18 cellular contexts compared by ENCODE assay signal in the genomic region with DNA sequence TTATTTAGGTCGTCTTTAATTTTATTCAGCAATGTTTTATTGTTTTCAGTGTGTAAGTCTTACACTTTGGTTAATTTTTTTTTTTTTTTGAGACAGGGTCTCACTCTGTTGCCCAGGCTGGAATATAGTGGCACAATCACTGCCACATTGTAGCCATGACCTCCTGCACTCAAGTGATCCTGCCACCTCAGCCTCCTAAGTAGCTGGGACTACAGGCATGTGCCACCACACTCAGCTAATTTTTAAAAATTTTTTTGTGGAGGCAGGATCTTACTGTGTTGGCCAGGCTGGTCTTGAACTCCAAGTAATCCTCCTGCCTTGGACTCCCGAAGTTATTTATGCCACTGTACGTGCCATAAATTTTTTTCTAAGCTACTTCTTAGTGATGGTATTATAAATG. TPM values are rescaled to one million over a fixed set of nuclear protein-coding genes. Genes with fewer than 3 reads are reported as not detected.
DNase-seq lines count a peak whose midpoint lies in the region; ATAC-seq and TF ChIP-seq lines count a peak whose summit lies in the region.
"Had no signal": no experiment of that assay in that cellular context is flagged by ENCODE, and none has a peak within 500 bp of the region (broad histone marks: within the 10 kb centered on the region; RNA-seq: fewer than 3 reads in every experiment).

No MANE protein-coding gene starts in this region.

- peaks cover 19 to 48% of the 10 kb centered on the region in 2 experiments for H3K36me3 ChIP-seq in HEK293 (ENCODE audit: control insufficient read depth in 2 of 2, insufficient read depth in 1 of 2, low read length in 2 of 2)

- peaks cover 3% of the 10 kb centered on the region; the same call in 1 of the 2 replicates for H3K4me1 ChIP-seq in HEK293 (ENCODE audit: control insufficient read depth, insufficient read depth, low read length)
- H3K4me1 ChIP-seq: A549; BLaER1 treated with 17β-estradiol and CSF1 and Interleukin-3, amounts not matched to agents 10 nM and 100 nM; Caco-2 had no signal

- H3K27me3 Mint-ChIP-seq in activated T-cell treated with anti-CD3 and anti-CD28 coated beads, Interleukin-2, amount 50 U/mL, for 24 hours, result no peaks in the 10 kb centered on the region
- no peaks in the 10 kb centered on the region for H3K27me3 Mint-ChIP-seq in activated T-cell treated with anti-CD3 and anti-CD28 coated beads, Interleukin-2, amount 50 U/mL, for 72 hours (ENCODE audit: low read depth)
- H3K27me3 Mint-ChIP-seq in WTC11 (ENCODE audit: low read depth), result no peaks in the 10 kb centered on the region
- H3K27me3 Mint-ChIP-seq: B cell; CD4-positive, alpha-beta T cell had no signal

- no peak for DNase-seq in activated T-cell treated with anti-CD3 and anti-CD28 coated beads, Interleukin-2, amount 50 U/mL, for 24 hours
- no peak for DNase-seq in activated T-cell treated with anti-CD3 and anti-CD28 coated beads, Interleukin-2, amount 50 U/mL, for 72 hours
- DNase-seq in WTC11 (ENCODE audit: low spot score) (no peak), NCI-H345 (lab: John Stamatoyannopoulos, UW) (no peak)
- DNase-seq in activated effector memory CD4-positive, alpha-beta T cell treated with Interleukin-2 at 50 U/mL for 16 hours, result no peak
- DNase-seq: AML-193; Caco-2; Calu3; CD4-positive, alpha-beta T cell; CD8-positive, alpha-beta T cell; DMS79 treated with DMSO at 0.1 percent for 48 hours; GF-D8 had no signal

- H3K27ac ChIP-seq in HEK293 (ENCODE audit: extremely low read depth, low read depth, low read length), result no peak overlapping the region
- H3K27ac ChIP-seq: 22Rv1; A549; BLaER1 treated with 17β-estradiol and CSF1 and Interleukin-3, amounts not matched to agents 10 nM and 100 nM; C4-2B had no signal

- H3K4me3 Mint-ChIP-seq in activated T-cell treated with anti-CD3 and anti-CD28 coated beads, Interleukin-2, amount 50 U/mL, for 24 hours, result no peak overlapping the region
- no peak overlapping the region for H3K4me3 Mint-ChIP-seq in activated T-cell treated with anti-CD3 and anti-CD28 coated beads, Interleukin-2, amount 50 U/mL, for 72 hours
- no peak overlapping the region for H3K4me3 Mint-ChIP-seq in WTC11
- H3K4me3 Mint-ChIP-seq: B cell; CD4-positive, alpha-beta T cell; CD8-positive, alpha-beta T cell had no signal

- no peaks in the 10 kb centered on the region for H3K9me3 ChIP-seq in HEK293 (ENCODE audit: control insufficient read depth, insufficient read depth, low read depth, low read length)
- H3K9me3 ChIP-seq: A549 had no signal

- CTCF ChIA-PET in HEK293 (lab: Yijun Ruan, JAX), result interaction anchor here (0.5 to 0.7 kb wide), 2 partner anchors 14 to 69 kb away, joined by 3 to 6 read pairs; no protein-coding TSS in a partner anchor
- CTCF ChIA-PET in WTC11 (lab: Charles Lee), result interaction anchor here (0.6 kb wide), 1 partner anchor 10 kb away, joined by 3 read pairs; no protein-coding TSS in a partner anchor

- H3K4me1 Mint-ChIP-seq in activated T-cell treated with anti-CD3 and anti-CD28 coated beads, Interleukin-2, amount 50 U/mL, for 24 hours (ENCODE audit: low read depth), result peaks cover 26% of the 10 kb centered on the region
- peaks cover 18% of the 10 kb centered on the region for H3K4me1 Mint-ChIP-seq in activated T-cell treated with anti-CD3 and anti-CD28 coated beads, Interleukin-2, amount 50 U/mL, for 72 hours (ENCODE audit: low read depth)
- no peaks in the 10 kb centered on the region for H3K4me1 Mint-ChIP-seq in WTC11

- H3K27ac Mint-ChIP-seq in activated T-cell treated with anti-CD3 and anti-CD28 coated beads, Interleukin-2, amount 50 U/mL, for 24 hours, result peak overlapping the region; percentile 52
- H3K27ac Mint-ChIP-seq in activated T-cell treated with anti-CD3 and anti-CD28 coated beads, Interleukin-2, amount 50 U/mL, for 72 hours, result no peak overlapping the region
- H3K27ac Mint-ChIP-seq in WTC11, result no peak overlapping the region
- H3K27ac Mint-ChIP-seq: B cell; CD4-positive, alpha-beta T cell; CD8-positive, alpha-beta T cell had no signal

- peaks cover 51% of the 10 kb centered on the region for H3K36me3 Mint-ChIP-seq in activated T-cell treated with anti-CD3 and anti-CD28 coated beads, Interleukin-2, amount 50 U/mL, for 24 hours (ENCODE audit: low read depth)
- peaks cover 0 to 8% of the 10 kb centered on the region in 2 donors for H3K36me3 Mint-ChIP-seq in activated T-cell treated with anti-CD3 and anti-CD28 coated beads, Interleukin-2, amount 50 U/mL, for 72 hours (ENCODE audit: insufficient read depth in 2 of 2)
- H3K36me3 Mint-ChIP-seq in WTC11, result no peaks in the 10 kb centered on the region; the same call in 1 of the 2 replicates

- no peak for ATAC-seq in activated T-cell treated with anti-CD3 and anti-CD28 coated beads, Interleukin-2, amount 50 U/mL, for 72 hours (replicated peaks in 1 of 2)
- no peak for ATAC-seq in WTC11
- ATAC-seq: A549; CD8-positive, alpha-beta T cell had no signal

- POLR2A ChIA-PET in HEK293 (lab: Yijun Ruan, JAX) (interaction anchor here (0.5 kb wide), 1 partner anchor 598 kb away, joined by 4 read pairs; no protein-coding TSS in a partner anchor), WTC11 (lab: Charles Lee) (no interaction called here)

- TF ChIP-seq CTCF in HEK293 (tag by site-specific recombination; IDR thresholded peaks at IDR 0.05), result no peak
- no peak for TF ChIP-seq CTCF in WTC11 (IDR thresholded peaks at IDR 0.05)

- no peaks in the 10 kb centered on the region for H3K9me3 Mint-ChIP-seq in activated T-cell treated with anti-CD3 and anti-CD28 coated beads, Interleukin-2, amount 50 U/mL, for 24 hours
- no peaks in the 10 kb centered on the region for H3K9me3 Mint-ChIP-seq in activated T-cell treated with anti-CD3 and anti-CD28 coated beads, Interleukin-2, amount 50 U/mL, for 72 hours
- H3K9me3 Mint-ChIP-seq in WTC11, result no peaks in the 10 kb centered on the region
- H3K9me3 Mint-ChIP-seq: CD4-positive, alpha-beta T cell; CD8-positive, alpha-beta T cell had no signal

- H3K4me3 ChIP-seq in HEK293 (ENCODE audit: low read depth, low read length), result no peak overlapping the region
- H3K4me3 ChIP-seq: A549; BLaER1 treated with 17β-estradiol and CSF1 and Interleukin-3, amounts not matched to agents 10 nM and 100 nM had no signal

TF ChIP-seq in HEK293, 187 proteins besides CTCF, POLR2A, EP300 and RAD21:
- TF ChIP-seq ZNF121 (tag by site-specific recombination; IDR thresholded peaks at IDR 0.05) (peak; percentile 97), ZNF132 (tag by site-specific recombination; IDR thresholded peaks at IDR 0.05; ENCODE audit: borderline replicate concordance) (no peak), ZNF747 (tag by site-specific recombination; IDR thresholded peaks at IDR 0.05) (no peak)

TF ChIP-seq in WTC11, 78 proteins besides CTCF, POLR2A, EP300 and RAD21:
- TF ChIP-seq TEAD1 (CRISPR knock-in tag; IDR thresholded peaks at IDR 0.05), result no peak
- peak; percentile 62; the same call in 1 of the 2 replicates for TF ChIP-seq ZNF121 (CRISPR knock-in tag; IDR thresholded peaks at IDR 0.05)

RNA-seq across cellular contexts. Expression of a gene that starts 14.5 kb away (rescaled TPM):
- 10 to 100 TPM; 65.8 to 68.8 TPM for total RNA-seq in activated T-cell treated with anti-CD3 and anti-CD28 coated beads, Interleukin-2, amount 50 U/mL, for 72 hours
- 21.6 to 27.1 TPM (median 22.5 TPM) in 3 replicates for total RNA-seq in WTC11 (2021)

RNA-seq across cellular contexts. Expression of a gene that starts 14.7 kb away (rescaled TPM):
- 10 to 100 TPM; 13.8 to 14.3 TPM for total RNA-seq in activated T-cell treated with anti-CD3 and anti-CD28 coated beads, Interleukin-2, amount 50 U/mL, for 72 hours
- 12.0 to 21.4 TPM (median 16.6 TPM) in 3 replicates for total RNA-seq in WTC11 (2021)

RNA-seq across cellular contexts. Expression of a gene that starts 57.1 kb away (rescaled TPM):
- 10 to 100 TPM; 45.2 to 47.6 TPM for total RNA-seq in activated T-cell treated with anti-CD3 and anti-CD28 coated beads, Interleukin-2, amount 50 U/mL, for 72 hours
- total RNA-seq in WTC11 (2021), result 4.0 to 4.9 TPM (median 4.8 TPM) in 3 replicates
